8 cellular contexts compared by ENCODE assay signal in the genomic region with DNA sequence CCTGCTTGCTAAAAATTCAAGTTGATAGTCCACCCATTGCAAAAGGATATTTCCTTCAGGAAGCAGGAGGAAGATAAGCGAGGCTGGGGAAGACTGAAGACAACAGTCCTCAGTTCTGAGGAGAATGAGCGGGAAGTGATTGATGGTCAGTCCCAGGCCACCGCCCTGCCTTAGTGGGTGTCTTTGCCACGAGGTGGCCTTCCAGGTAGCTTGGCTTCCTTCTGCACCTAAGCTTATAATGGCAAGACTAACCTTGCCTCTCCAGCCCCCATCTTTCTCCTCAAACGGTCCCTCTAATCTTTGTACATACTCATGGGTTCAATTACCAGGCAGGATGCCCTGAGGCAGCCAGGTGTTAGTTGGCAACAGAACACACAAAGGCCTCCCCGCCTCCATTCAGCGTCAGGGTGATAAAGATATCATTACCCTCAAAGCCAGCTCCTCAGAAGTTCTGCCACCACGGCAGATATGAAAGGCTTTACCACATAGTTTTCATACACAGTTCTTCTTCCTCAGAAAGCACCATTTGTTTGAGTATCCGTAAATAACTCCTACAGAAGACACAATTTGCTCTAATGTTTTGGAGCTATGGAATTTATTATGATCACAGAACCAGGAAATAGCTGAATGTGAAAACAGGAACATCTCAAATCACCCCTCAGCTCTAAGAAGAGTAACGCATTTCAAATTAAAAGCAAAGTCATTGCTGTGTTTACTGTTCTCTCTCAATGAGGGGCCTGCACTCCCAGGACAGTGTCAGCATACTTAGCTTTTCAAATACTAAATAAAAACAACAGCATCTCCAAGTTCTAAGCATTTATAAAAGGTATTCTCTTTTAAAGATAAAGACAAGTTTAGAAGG.
DNase-seq lines count a peak whose midpoint lies in the region; ATAC-seq, FAIRE-seq and TF ChIP-seq lines count a peak whose summit lies in the region.

No MANE protein-coding gene starts in this region.

- H3K4me1 ChIP-seq in mucosa of rectum (ENCODE audit: control insufficient read depth in 2 of 2, insufficient read depth in 2 of 2, low read length in 2 of 2): peaks cover 5 to 6% of the 10 kb centered on the region in 2 donors

- H3K4me3 ChIP-seq in mucosa of rectum (ENCODE audit: low read length in 2 of 2): no peak overlapping the region
- no peak overlapping the region for H3K4me3 ChIP-seq in lower leg skin (ENCODE audit: low read depth, poor library complexity, severe bottlenecking)

- H3K27me3 ChIP-seq in mucosa of rectum (ENCODE audit: control insufficient read depth in 2 of 2, insufficient read depth in 2 of 2, low read length in 2 of 2): no peaks in the 10 kb centered on the region

- peak; percentile 93 for FAIRE-seq in GM19239 (lab: Jason Lieb, UNC)

- no peak for TF ChIP-seq CTCF in lower leg skin (IDR thresholded peaks at IDR 0.05)

- no peak for DNase-seq in GM19239 (ENCODE audit: insufficient read length, low spot score)
- DNase-seq in activated CD4-positive, alpha-beta T cell treated with anti-CD3 and anti-CD28 coated beads for 4 hours: peak; percentile 28 to 42
- no peak for DNase-seq in amygdala (lab: John Stamatoyannopoulos, UW)
- DNase-seq in Right ventricle myocardium superior: no peak
- DNase-seq in lower leg skin (ENCODE audit: low spot score in 2 of 2): no peak

- peak overlapping the region; percentile 33 to 59 for H3K27ac ChIP-seq in mucosa of rectum (ENCODE audit: low read depth in 2 of 2, low read length in 2 of 2)

- no peaks in the 10 kb centered on the region for H3K36me3 ChIP-seq in mucosa of rectum (ENCODE audit: control insufficient read depth in 2 of 2, insufficient read depth in 2 of 2, low read length in 2 of 2)

- H3K9me3 ChIP-seq in mucosa of rectum (ENCODE audit: control insufficient read depth in 2 of 2, low read length in 2 of 2): no peaks in the 10 kb centered on the region

- 51 to 58% methylated on average over 10 of the region's 10 CpGs for WGBS in lower leg skin, 2 donors

- ATAC-seq in HG03064 (IDR thresholded peaks at IDR 0.05; ENCODE audit: low read depth, unreplicated experiment) (peak; percentile 48), GM21367 (IDR thresholded peaks at IDR 0.05; ENCODE audit: unreplicated experiment) (no peak), Right ventricle myocardium superior (ENCODE audit: poor library complexity) (no peak)

- no peak overlapping the region for H3K9ac ChIP-seq in mucosa of rectum (ENCODE audit: low read depth in 1 of 2, low read length in 2 of 2)

- no peak for TF ChIP-seq POLR2A in lower leg skin (IDR thresholded peaks at IDR 0.05)

- intact Hi-C loops in Right ventricle myocardium superior (cut with DNase I): loop anchor here (5.0 kb wide), 1 partner anchor 250 kb away; a partner anchor contains a TSS
- intact Hi-C loops in lower leg skin (cut with DNase I; ENCODE audit: low total_unique reads): loop anchor here (10.0 kb wide), 1 partner anchor 253 kb away; a partner anchor contains a TSS

Comparison
In these comparisons a context has a peak if more than half of its experiments do, and no peak if none do; other contexts are left out.
1. DNase-seq: peak in activated CD4-positive, alpha-beta T cell treated with anti-CD3 and anti-CD28 coated beads for 4 hours (2 of 2); none in GM19239 (single experiment), amygdala (0 of 56), Right ventricle myocardium superior (single experiment) and lower leg skin (0 of 2).